In the genomic region with DNA sequence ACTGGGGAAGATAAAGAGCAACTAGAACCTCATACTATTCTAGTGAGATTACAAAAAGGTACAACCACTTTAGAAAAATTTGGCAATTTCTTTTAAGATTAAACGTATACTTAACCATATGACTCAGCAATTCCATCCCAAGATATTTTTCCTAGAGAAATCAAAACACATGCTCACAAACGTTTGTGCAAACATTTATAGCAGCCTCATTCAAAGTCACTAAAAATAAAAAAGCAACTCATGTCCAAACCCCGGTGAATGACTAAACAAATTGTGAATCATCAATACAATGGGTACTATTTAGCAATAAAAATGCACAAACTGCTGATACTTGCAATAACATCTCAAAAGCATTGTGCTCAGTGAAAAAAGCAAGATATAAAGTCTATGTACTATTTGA, we compare ENCODE assay signal across 16 cellular contexts.
A peak's percentile ranks its signal among the peaks of the same experiment; 100 is the strongest.
DNase-seq lines count a peak whose midpoint lies in the region; ATAC-seq and TF ChIP-seq lines count a peak whose summit lies in the region.
"Had no signal": no experiment of that assay in that cellular context is flagged by ENCODE, and none has a peak within 500 bp of the region (broad histone marks: within the 10 kb centered on the region; RNA-seq: fewer than 3 reads in every experiment).

No MANE protein-coding gene starts in this region.

- H3K27ac Mint-ChIP-seq in MCF 10A (ENCODE audit: low read depth, unreplicated experiment) (no peak overlapping the region), T-helper 17 cell (peak overlapping the region; percentile 14)
- H3K27ac Mint-ChIP-seq: endodermal cell had no signal

- no peak overlapping the region for H3K4me3 ChIP-seq in breast epithelium
- H3K4me3 ChIP-seq in H7 (ENCODE audit: insufficient read depth, low read depth, low read length): no peak overlapping the region
- no peak overlapping the region for H3K4me3 ChIP-seq in hepatocyte
- H3K4me3 ChIP-seq: MG63, tibial nerve had no signal

- H3K9me3 ChIP-seq in breast epithelium (no peaks in the 10 kb centered on the region), T-helper 17 cell (ENCODE audit: control insufficient read depth, low read length, poor library complexity, severe bottlenecking) (no peaks in the 10 kb centered on the region), hepatocyte (ENCODE audit: low read depth) (no peaks in the 10 kb centered on the region)
- H3K9me3 ChIP-seq: MG63, tibial nerve had no signal

- H3K36me3 ChIP-seq in breast epithelium: no peaks in the 10 kb centered on the region
- H3K36me3 ChIP-seq in H7 (replicated peaks; ENCODE audit: control insufficient read depth, insufficient read depth, low read length): no peaks in the 10 kb centered on the region
- H3K36me3 ChIP-seq in hepatocyte (replicated peaks; ENCODE audit: insufficient read depth, low read depth): no peaks in the 10 kb centered on the region
- H3K36me3 ChIP-seq: MG63, tibial nerve had no signal

- H3K4me1 ChIP-seq in breast epithelium (no peaks in the 10 kb centered on the region), hepatocyte (ENCODE audit: insufficient read depth) (no peaks in the 10 kb centered on the region)

- H3K27me3 Mint-ChIP-seq in MCF 10A (ENCODE audit: insufficient read depth, unreplicated experiment): no peaks in the 10 kb centered on the region
- no peaks in the 10 kb centered on the region for H3K27me3 Mint-ChIP-seq in T-helper 17 cell

- TF ChIP-seq CTCF in MCF 10A (IDR thresholded peaks at IDR 0.05; ENCODE audit: unreplicated experiment): no peak
- no peak for TF ChIP-seq CTCF in breast epithelium (IDR thresholded peaks at IDR 0.05)
- no peak for TF ChIP-seq CTCF in hepatocyte (IDR thresholded peaks at IDR 0.05; ENCODE audit: poor library complexity)

- no peaks in the 10 kb centered on the region for H3K27me3 ChIP-seq in breast epithelium
- no peaks in the 10 kb centered on the region for H3K27me3 ChIP-seq in H7 (ENCODE audit: control insufficient read depth, insufficient read depth, low read length)
- H3K27me3 ChIP-seq in hepatocyte: no peaks in the 10 kb centered on the region
- H3K27me3 ChIP-seq: MG63, tibial nerve had no signal

- intact Hi-C loops in MCF 10A (cut with micrococcal nuclease): loop anchor here (2.0 kb wide), 1 partner anchor 26 kb away; no protein-coding TSS in a partner anchor
- intact Hi-C loops in breast epithelium (cut with DNase I; ENCODE audit: low total_unique reads): no loop called here

- peak; percentile 73 for DNase-seq in MCF 10A (ENCODE audit: unreplicated experiment)
- DNase-seq in breast epithelium (ENCODE audit: low spot score in 2 of 2): no peak
- no peak for DNase-seq in T-helper 17 cell
- peak; percentile 84 for DNase-seq in fibroblast of gingiva (ENCODE audit: low read depth)
- DNase-seq in stromal cell of bone marrow (ENCODE audit: low read depth): peak; percentile 83
- DNase-seq in H7: no peak
- DNase-seq in hepatocyte (ENCODE audit: low spot score): no peak
- DNase-seq: 8988T; DMS 273 treated with DMSO at 0.1 percent for 48 hours; endodermal cell; MG63; stimulated activated CD4-positive, alpha-beta T cell treated with anti-CD3 and anti-CD28 coated beads, Interleukin-12 subunit alpha, Interleukin-12 subunit beta, amount 100 ng/mL, for 4 hours had no signal

- no peak for TF ChIP-seq POLR2A in breast epithelium (IDR thresholded peaks at IDR 0.05)

- H3K4me2 ChIP-seq in hepatocyte: no peak overlapping the region

- no TSS peak for BruUV-seq in MCF 10A (replicated peaks; lab: Mats Ljungman, UMichigan)

- no peaks in the 10 kb centered on the region for H3K79me2 ChIP-seq in hepatocyte

- H4K20me1 ChIP-seq in hepatocyte (ENCODE audit: insufficient read depth, poor library complexity, severe bottlenecking): no peaks in the 10 kb centered on the region

- H3K36me3 Mint-ChIP-seq in MCF 10A (ENCODE audit: insufficient read depth, unreplicated experiment): no peaks in the 10 kb centered on the region
- peaks cover 5% of the 10 kb centered on the region for H3K36me3 Mint-ChIP-seq in T-helper 17 cell (ENCODE audit: low read depth)

- POLR2A ChIA-PET in MCF 10A (lab: Yijun Ruan, JAX): no interaction called here

- H3K9me2 ChIP-seq in hepatocyte (replicated peaks; ENCODE audit: insufficient read depth): no peaks in the 10 kb centered on the region

- H2AFZ ChIP-seq in hepatocyte: no peak overlapping the region

- CTCF ChIA-PET in MCF 10A (lab: Yijun Ruan, JAX): no interaction called here

- H3K4me3 Mint-ChIP-seq in MCF 10A (ENCODE audit: unreplicated experiment) (no peak overlapping the region), T-helper 17 cell (no peak overlapping the region)
- H3K4me3 Mint-ChIP-seq: endodermal cell had no signal

- no peak for ATAC-seq in T-helper 17 cell
- no peak for ATAC-seq in HG03439 (IDR thresholded peaks at IDR 0.05; ENCODE audit: unreplicated experiment)
- ATAC-seq: activated CD4-positive, CD25-positive, alpha-beta regulatory T cell treated with anti-CD3 and anti-CD28 coated beads, Interleukin-2, amount 50 U/mL, for 24 hours; HCT116 had no signal

- H3K4me1 Mint-ChIP-seq in MCF 10A (ENCODE audit: insufficient read depth, unreplicated experiment) (peaks cover 9% of the 10 kb centered on the region), T-helper 17 cell (no peaks in the 10 kb centered on the region)
- H3K4me1 Mint-ChIP-seq: endodermal cell had no signal

- 74% methylated on average over 3 of the region's 3 CpGs for WGBS in hepatocyte (ENCODE audit: low lambda C conversion rate, missing lambda C conversion rate)

- H3K27ac ChIP-seq in breast epithelium (no peak overlapping the region), hepatocyte (no peak overlapping the region)
- H3K27ac ChIP-seq: tibial nerve had no signal

- H3K9me3 Mint-ChIP-seq in MCF 10A (ENCODE audit: unreplicated experiment): no peaks in the 10 kb centered on the region
- H3K9me3 Mint-ChIP-seq: endodermal cell had no signal

Comparison
In these comparisons a context has a peak if more than half of its experiments do, and no peak if none do; other contexts are left out.
1. DNase-seq: peak in MCF 10A (single experiment), fibroblast of gingiva (single experiment) and stromal cell of bone marrow (single experiment); none in breast epithelium (0 of 2), T-helper 17 cell (0 of 3), H7 (single experiment) and hepatocyte (single experiment).